In the genomic region with DNA sequence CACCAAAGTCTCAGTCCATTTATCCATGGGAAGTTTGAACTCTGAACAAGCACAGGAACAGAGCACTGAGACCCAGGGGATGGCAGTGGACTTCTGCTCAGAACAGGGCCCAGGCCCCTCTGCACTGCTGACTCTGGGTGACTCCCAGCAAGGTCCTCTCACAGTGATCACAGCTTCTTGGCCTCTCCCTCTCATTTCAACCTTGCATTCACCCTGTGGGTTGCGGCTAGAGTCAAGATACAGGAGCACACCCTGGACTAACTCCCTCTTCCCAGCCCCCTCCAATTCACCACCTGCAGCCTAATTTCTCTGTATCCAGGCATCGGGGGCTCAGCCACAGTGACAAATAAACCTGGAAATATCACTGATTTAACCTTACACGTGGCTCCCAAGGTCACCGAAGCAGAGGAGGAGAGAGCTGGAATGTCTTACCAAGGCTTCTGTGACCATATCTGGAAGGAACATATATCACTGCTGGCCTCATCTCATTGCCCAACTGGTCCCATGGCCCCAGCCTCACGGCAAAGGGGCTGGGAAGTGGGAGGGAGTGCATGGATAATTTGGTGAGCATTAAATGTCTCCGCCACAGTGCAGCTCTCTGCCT, we compare ENCODE assay signal across 1 cellular context.
TF ChIP-seq lines count a peak whose summit lies in the region.

No MANE protein-coding gene starts in this region.

TF ChIP-seq in H1, 55 proteins besides CTCF, POLR2A, EP300 and RAD21 (continued from another document):
- TF ChIP-seq, protein P1, sequence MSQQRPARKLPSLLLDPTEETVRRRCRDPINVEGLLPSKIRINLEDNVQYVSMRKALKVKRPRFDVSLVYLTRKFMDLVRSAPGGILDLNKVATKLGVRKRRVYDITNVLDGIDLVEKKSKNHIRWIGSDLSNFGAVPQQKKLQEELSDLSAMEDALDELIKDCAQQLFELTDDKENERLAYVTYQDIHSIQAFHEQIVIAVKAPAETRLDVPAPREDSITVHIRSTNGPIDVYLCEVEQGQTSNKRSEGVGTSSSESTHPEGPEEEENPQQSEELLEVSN (IDR thresholded peaks at IDR 0.05), result no peak
- TF ChIP-seq SIRT6 (IDR thresholded peaks at IDR 0.05; ENCODE audit: low read length) (no peak), TEAD4 (IDR thresholded peaks at IDR 0.05; ENCODE audit: low read depth, low read length) (no peak), BACH1 (IDR thresholded peaks at IDR 0.05; ENCODE audit: low read length) (no peak), TAF1 (IDR thresholded peaks at IDR 0.05; ENCODE audit: low read depth, low read length) (no peak), FOSL1 (IDR thresholded peaks at IDR 0.05; ENCODE audit: insufficient read depth, low read depth, low read length) (no peak), SP1 (IDR thresholded peaks at IDR 0.05; ENCODE audit: low read depth, low read length) (no peak), EZH2 (IDR thresholded peaks at IDR 0.05; ENCODE audit: low read depth, low read length, severe bottlenecking) (no peak), SIX5 (IDR thresholded peaks at IDR 0.05; ENCODE audit: low read depth, low read length) (no peak), SIN3A (conservative IDR thresholded peaks at IDR 0.05 in 1 of 2, IDR thresholded peaks at IDR 0.05 in 1 of 2; ENCODE audit: low read depth in 1 of 2, low read length in 2 of 2) (no peak), MAFK (IDR thresholded peaks at IDR 0.05; ENCODE audit: low read depth, low read length) (no peak), NANOG (IDR thresholded peaks at IDR 0.05; ENCODE audit: insufficient read depth, low read depth, low read length, poor library complexity, severe bottlenecking) (no peak), JUND (IDR thresholded peaks at IDR 0.05; ENCODE audit: low read length) (no peak), HDAC2 (IDR thresholded peaks at IDR 0.05; ENCODE audit: borderline replicate concordance in 1 of 2, low read depth in 2 of 2, low read length in 2 of 2) (no peak), EGR1 (IDR thresholded peaks at IDR 0.05; ENCODE audit: borderline replicate concordance, low read depth, low read length) (no peak), SP4 (IDR thresholded peaks at IDR 0.05; ENCODE audit: low read length) (no peak)
- TF ChIP-seq, protein P2, sequence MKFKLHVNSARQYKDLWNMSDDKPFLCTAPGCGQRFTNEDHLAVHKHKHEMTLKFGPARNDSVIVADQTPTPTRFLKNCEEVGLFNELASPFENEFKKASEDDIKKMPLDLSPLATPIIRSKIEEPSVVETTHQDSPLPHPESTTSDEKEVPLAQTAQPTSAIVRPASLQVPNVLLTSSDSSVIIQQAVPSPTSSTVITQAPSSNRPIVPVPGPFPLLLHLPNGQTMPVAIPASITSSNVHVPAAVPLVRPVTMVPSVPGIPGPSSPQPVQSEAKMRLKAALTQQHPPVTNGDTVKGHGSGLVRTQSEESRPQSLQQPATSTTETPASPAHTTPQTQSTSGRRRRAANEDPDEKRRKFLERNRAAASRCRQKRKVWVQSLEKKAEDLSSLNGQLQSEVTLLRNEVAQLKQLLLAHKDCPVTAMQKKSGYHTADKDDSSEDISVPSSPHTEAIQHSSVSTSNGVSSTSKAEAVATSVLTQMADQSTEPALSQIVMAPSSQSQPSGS (IDR thresholded peaks at IDR 0.05; ENCODE audit: low read length), result no peak
